In genomic region chr21:21101911-21102310, GRCh38 we compare ENCODE assay signal across 8 cellular contexts.
DNase-seq lines count a peak whose midpoint lies in the region; ATAC-seq and TF ChIP-seq lines count a peak whose summit lies in the region.

No MANE protein-coding gene starts in this region.

- no peaks in the 10 kb centered on the region for H3K4me1 Mint-ChIP-seq in endothelial cell (ENCODE audit: unreplicated experiment)

- 54% methylated on average over 1 of the region's 1 CpG for whole genome bisulfite sequencing in prostate gland

- no peaks in the 10 kb centered on the region for H3K27me3 ChIP-seq in prostate gland (replicated peaks; ENCODE audit: insufficient read depth)
- no peaks in the 10 kb centered on the region for H3K27me3 ChIP-seq in osteoblast (ENCODE audit: insufficient read depth, low read length)

- no peaks in the 10 kb centered on the region for H3K36me3 Mint-ChIP-seq in endothelial cell (ENCODE audit: low read depth, unreplicated experiment)

- DNase-seq in HT-29 (ENCODE audit: low spot score) (peak; percentile 10), NCI-H82 (lab: John Stamatoyannopoulos, UW) (peak; percentile 73), endothelial cell (ENCODE audit: low spot score) (peak; percentile 35), prostate gland (ENCODE audit: low spot score) (peak; percentile 9), osteoblast (ENCODE audit: insufficient read length, low spot score, missing footprints) (no peak)
- DNase-seq in activated T-cell treated with anti-CD3 and anti-CD28 coated beads, Interleukin-2, amount 50 U/mL, for 1 hour, result no peak

- ATAC-seq in GM18867 (IDR thresholded peaks at IDR 0.05; ENCODE audit: unreplicated experiment), result no peak
- ATAC-seq in HG02571 (IDR thresholded peaks at IDR 0.05; ENCODE audit: unreplicated experiment), result no peak

- H3K9me3 Mint-ChIP-seq in endothelial cell (ENCODE audit: unreplicated experiment), result no peaks in the 10 kb centered on the region

- H3K27me3 Mint-ChIP-seq in endothelial cell (ENCODE audit: unreplicated experiment), result no peaks in the 10 kb centered on the region

- no peaks in the 10 kb centered on the region for H3K36me3 ChIP-seq in prostate gland
- no peaks in the 10 kb centered on the region for H3K36me3 ChIP-seq in osteoblast (ENCODE audit: insufficient read depth, low read length)

- H4K20me1 ChIP-seq in osteoblast (ENCODE audit: insufficient read depth, low read length), result no peaks in the 10 kb centered on the region

- H2AFZ ChIP-seq in osteoblast (ENCODE audit: low read length), result no peak overlapping the region

- H3K27ac Mint-ChIP-seq in endothelial cell (ENCODE audit: unreplicated experiment), result no peak overlapping the region

- intact Hi-C loops in prostate gland (cut with DNase I), result no loop called here

- H3K79me2 ChIP-seq in osteoblast (ENCODE audit: insufficient read depth, low read length), result no peaks in the 10 kb centered on the region

- TF ChIP-seq CTCF in endothelial cell (IDR thresholded peaks at IDR 0.05; ENCODE audit: unreplicated experiment), result no peak
- TF ChIP-seq CTCF in prostate gland (IDR thresholded peaks at IDR 0.05), result peak in 3 of 4 experiments; percentile 6 to 12 (median 7)
- no peak for TF ChIP-seq CTCF in osteoblast (IDR thresholded peaks at IDR 0.05; ENCODE audit: extremely low read depth, low read depth, low read length)

- H3K9me3 ChIP-seq in prostate gland (no peaks in the 10 kb centered on the region), osteoblast (ENCODE audit: low read depth, low read length) (no peaks in the 10 kb centered on the region)

- no peak for TF ChIP-seq POLR2A in prostate gland (IDR thresholded peaks at IDR 0.05)

- H3K27ac ChIP-seq in prostate gland (no peak overlapping the region), osteoblast (ENCODE audit: low read depth, low read length) (no peak overlapping the region)

- no peak overlapping the region for H3K4me3 Mint-ChIP-seq in endothelial cell (ENCODE audit: unreplicated experiment)

- H3K4me2 ChIP-seq in osteoblast (ENCODE audit: insufficient read depth, low read length), result no peak overlapping the region

- no peak overlapping the region for H3K4me3 ChIP-seq in prostate gland
- no peak overlapping the region for H3K4me3 ChIP-seq in osteoblast (ENCODE audit: insufficient read depth, low read length)

- no peaks in the 10 kb centered on the region for H3K4me1 ChIP-seq in prostate gland (replicated peaks)
- no peaks in the 10 kb centered on the region for H3K4me1 ChIP-seq in osteoblast (ENCODE audit: insufficient read depth, low read length)

Comparison
In these comparisons a context has a peak if more than half of its experiments do, and no peak if none do; other contexts are left out.
1. DNase-seq: peak in HT-29 (single experiment), NCI-H82 (single experiment), endothelial cell (single experiment) and prostate gland (single experiment); none in activated T-cell treated with anti-CD3 and anti-CD28 coated beads, Interleukin-2, amount 50 U/mL, for 1 hour (single experiment) and osteoblast (single experiment).
2. CTCF ChIP-seq: peak in prostate gland (3 of 4); none in endothelial cell (single experiment) and osteoblast (single experiment).